ENCODE assay signal across 1 cellular context in the genomic region with DNA sequence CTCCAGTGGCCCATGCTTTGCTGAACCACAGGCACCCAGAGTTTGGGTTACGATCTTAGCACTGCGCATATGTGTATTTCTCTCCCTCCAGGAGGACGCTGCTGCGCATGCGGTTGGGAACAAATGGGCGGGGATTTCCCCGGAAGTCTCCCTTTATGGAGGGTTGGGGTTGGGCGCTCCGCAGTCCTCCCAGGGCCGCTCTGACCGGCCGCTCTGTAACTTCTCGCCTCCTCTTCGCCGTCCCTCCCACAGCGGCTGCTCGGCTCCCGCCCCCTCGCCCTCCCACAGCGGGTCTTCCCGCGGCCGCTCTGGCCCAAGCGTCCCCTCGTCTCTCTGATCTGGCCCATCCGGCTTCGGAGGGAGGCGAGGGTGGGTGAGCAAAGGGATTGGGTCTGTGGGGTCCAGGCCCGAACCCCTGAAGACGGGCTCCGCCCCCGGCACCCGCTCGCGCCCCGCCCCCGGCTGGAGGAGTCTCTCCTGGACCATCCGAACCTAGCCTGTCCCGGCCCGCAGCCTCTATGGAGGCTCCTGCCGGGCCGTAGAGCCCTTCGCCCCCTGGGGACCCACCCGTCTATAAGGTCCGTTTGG.
TF ChIP-seq lines count a peak whose summit lies in the region.

A gene with protein sequence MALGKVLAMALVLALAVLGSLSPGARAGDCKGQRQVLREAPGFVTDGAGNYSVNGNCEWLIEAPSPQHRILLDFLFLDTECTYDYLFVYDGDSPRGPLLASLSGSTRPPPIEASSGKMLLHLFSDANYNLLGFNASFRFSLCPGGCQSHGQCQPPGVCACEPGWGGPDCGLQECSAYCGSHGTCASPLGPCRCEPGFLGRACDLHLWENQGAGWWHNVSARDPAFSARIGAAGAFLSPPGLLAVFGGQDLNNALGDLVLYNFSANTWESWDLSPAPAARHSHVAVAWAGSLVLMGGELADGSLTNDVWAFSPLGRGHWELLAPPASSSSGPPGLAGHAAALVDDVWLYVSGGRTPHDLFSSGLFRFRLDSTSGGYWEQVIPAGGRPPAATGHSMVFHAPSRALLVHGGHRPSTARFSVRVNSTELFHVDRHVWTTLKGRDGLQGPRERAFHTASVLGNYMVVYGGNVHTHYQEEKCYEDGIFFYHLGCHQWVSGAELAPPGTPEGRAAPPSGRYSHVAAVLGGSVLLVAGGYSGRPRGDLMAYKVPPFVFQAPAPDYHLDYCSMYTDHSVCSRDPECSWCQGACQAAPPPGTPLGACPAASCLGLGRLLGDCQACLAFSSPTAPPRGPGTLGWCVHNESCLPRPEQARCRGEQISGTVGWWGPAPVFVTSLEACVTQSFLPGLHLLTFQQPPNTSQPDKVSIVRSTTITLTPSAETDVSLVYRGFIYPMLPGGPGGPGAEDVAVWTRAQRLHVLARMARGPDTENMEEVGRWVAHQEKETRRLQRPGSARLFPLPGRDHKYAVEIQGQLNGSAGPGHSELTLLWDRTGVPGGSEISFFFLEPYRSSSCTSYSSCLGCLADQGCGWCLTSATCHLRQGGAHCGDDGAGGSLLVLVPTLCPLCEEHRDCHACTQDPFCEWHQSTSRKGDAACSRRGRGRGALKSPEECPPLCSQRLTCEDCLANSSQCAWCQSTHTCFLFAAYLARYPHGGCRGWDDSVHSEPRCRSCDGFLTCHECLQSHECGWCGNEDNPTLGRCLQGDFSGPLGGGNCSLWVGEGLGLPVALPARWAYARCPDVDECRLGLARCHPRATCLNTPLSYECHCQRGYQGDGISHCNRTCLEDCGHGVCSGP (N-terminal part only) (plus strand): TSS at position 328 of the 588 bp plus-strand sequence. CDS start 609 bp downstream, outside the sequence.

TF ChIP-seq in K562, 482 proteins besides CTCF, POLR2A, EP300 and RAD21 (continued from another document and continues in another):
- TF ChIP-seq, protein P1, sequence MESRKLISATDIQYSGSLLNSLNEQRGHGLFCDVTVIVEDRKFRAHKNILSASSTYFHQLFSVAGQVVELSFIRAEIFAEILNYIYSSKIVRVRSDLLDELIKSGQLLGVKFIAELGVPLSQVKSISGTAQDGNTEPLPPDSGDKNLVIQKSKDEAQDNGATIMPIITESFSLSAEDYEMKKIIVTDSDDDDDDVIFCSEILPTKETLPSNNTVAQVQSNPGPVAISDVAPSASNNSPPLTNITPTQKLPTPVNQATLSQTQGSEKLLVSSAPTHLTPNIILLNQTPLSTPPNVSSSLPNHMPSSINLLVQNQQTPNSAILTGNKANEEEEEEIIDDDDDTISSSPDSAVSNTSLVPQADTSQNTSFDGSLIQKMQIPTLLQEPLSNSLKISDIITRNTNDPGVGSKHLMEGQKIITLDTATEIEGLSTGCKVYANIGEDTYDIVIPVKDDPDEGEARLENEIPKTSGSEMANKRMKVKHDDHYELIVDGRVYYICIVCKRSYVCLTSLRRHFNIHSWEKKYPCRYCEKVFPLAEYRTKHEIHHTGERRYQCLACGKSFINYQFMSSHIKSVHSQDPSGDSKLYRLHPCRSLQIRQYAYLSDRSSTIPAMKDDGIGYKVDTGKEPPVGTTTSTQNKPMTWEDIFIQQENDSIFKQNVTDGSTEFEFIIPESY (CRISPR knock-in tag; IDR thresholded peaks at IDR 0.05): no peak
- TF ChIP-seq KDM2B (CRISPR knock-in tag; IDR thresholded peaks at IDR 0.05): no peak
- TF ChIP-seq MTA1 (IDR thresholded peaks at IDR 0.05; ENCODE audit: borderline replicate concordance): no peak
- TF ChIP-seq PCBP2 (IDR thresholded peaks at IDR 0.05; ENCODE audit: low read depth, low read length, poor library complexity, severe bottlenecking): no peak
- TF ChIP-seq MECOM (CRISPR knock-in tag; IDR thresholded peaks at IDR 0.05): no peak
- peak; percentile 46 for TF ChIP-seq CCNT2 (IDR thresholded peaks at IDR 0.05; ENCODE audit: borderline replicate concordance, extremely low read depth, insufficient read length, low read depth, low read length)
- no peak for TF ChIP-seq ZNF431 (CRISPR knock-in tag; IDR thresholded peaks at IDR 0.05)
- TF ChIP-seq, protein P2, sequence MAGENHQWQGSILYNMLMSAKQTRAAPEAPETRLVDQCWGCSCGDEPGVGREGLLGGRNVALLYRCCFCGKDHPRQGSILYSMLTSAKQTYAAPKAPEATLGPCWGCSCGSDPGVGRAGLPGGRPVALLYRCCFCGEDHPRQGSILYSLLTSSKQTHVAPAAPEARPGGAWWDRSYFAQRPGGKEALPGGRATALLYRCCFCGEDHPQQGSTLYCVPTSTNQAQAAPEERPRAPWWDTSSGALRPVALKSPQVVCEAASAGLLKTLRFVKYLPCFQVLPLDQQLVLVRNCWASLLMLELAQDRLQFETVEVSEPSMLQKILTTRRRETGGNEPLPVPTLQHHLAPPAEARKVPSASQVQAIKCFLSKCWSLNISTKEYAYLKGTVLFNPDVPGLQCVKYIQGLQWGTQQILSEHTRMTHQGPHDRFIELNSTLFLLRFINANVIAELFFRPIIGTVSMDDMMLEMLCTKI (IDR thresholded peaks at IDR 0.05; ENCODE audit: partially characterized antibody): no peak
- TF ChIP-seq ARID1B (IDR thresholded peaks at IDR 0.05): no peak
- no peak for TF ChIP-seq MAFF (IDR thresholded peaks at IDR 0.05; ENCODE audit: low read length)
- no peak for TF ChIP-seq ZNF146 (CRISPR knock-in tag; IDR thresholded peaks at IDR 0.05; ENCODE audit: unreplicated experiment)
- no peak for TF ChIP-seq ZNF384 (IDR thresholded peaks at IDR 0.05; ENCODE audit: low read depth, low read length)
- TF ChIP-seq JUND (IDR thresholded peaks at IDR 0.05; ENCODE audit: borderline replicate concordance, low read depth, low read length): peak; percentile 53
- peak; percentile 29; the same call in 1 of the 3 replicates for TF ChIP-seq JUND (tag; IDR thresholded peaks at IDR 0.05; ENCODE audit: borderline replicate concordance, low read depth, low read length)
- TF ChIP-seq ZNF76 (CRISPR knock-in tag; IDR thresholded peaks at IDR 0.05; ENCODE audit: borderline replicate concordance): no peak
- TF ChIP-seq, protein P3, sequence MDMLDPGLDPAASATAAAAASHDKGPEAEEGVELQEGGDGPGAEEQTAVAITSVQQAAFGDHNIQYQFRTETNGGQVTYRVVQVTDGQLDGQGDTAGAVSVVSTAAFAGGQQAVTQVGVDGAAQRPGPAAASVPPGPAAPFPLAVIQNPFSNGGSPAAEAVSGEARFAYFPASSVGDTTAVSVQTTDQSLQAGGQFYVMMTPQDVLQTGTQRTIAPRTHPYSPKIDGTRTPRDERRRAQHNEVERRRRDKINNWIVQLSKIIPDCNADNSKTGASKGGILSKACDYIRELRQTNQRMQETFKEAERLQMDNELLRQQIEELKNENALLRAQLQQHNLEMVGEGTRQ (CRISPR knock-in tag; IDR thresholded peaks at IDR 0.05): no peak
- no peak for TF ChIP-seq ZBTB8A (IDR thresholded peaks at IDR 0.05; ENCODE audit: partially characterized antibody)
- no peak for TF ChIP-seq NFE2L1 (tag; IDR thresholded peaks at IDR 0.05; ENCODE audit: borderline replicate concordance, low read depth)
- TF ChIP-seq, protein P4, sequence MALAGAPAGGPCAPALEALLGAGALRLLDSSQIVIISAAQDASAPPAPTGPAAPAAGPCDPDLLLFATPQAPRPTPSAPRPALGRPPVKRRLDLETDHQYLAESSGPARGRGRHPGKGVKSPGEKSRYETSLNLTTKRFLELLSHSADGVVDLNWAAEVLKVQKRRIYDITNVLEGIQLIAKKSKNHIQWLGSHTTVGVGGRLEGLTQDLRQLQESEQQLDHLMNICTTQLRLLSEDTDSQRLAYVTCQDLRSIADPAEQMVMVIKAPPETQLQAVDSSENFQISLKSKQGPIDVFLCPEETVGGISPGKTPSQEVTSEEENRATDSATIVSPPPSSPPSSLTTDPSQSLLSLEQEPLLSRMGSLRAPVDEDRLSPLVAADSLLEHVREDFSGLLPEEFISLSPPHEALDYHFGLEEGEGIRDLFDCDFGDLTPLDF (CRISPR knock-in tag; IDR thresholded peaks at IDR 0.05): no peak
- TF ChIP-seq SIN3B (IDR thresholded peaks at IDR 0.05; ENCODE audit: low read depth): 0 out of 2 replicates have a peak, but pooled peaks have one; percentile 34
- peak; percentile 92 to 99 for TF ChIP-seq SRF (CRISPR knock-in tag; IDR thresholded peaks at IDR 0.05)
- TF ChIP-seq NFXL1 (CRISPR knock-in tag; IDR thresholded peaks at IDR 0.05): no peak
- TF ChIP-seq ETV1 (tag; conservative IDR thresholded peaks at IDR 0.05; ENCODE audit: low read depth): 0 out of 2 replicates have a peak, but pooled peaks have one; percentile 36
- peak; percentile 17 for TF ChIP-seq NEUROD1 (IDR thresholded peaks at IDR 0.05; ENCODE audit: borderline replicate concordance, low read depth, low read length, partially characterized antibody)
- TF ChIP-seq ARHGAP35 (IDR thresholded peaks at IDR 0.05; ENCODE audit: partially characterized antibody): no peak
- no peak for TF ChIP-seq NR3C1 (CRISPR knock-in tag; IDR thresholded peaks at IDR 0.05)
- TF ChIP-seq, protein P5, sequence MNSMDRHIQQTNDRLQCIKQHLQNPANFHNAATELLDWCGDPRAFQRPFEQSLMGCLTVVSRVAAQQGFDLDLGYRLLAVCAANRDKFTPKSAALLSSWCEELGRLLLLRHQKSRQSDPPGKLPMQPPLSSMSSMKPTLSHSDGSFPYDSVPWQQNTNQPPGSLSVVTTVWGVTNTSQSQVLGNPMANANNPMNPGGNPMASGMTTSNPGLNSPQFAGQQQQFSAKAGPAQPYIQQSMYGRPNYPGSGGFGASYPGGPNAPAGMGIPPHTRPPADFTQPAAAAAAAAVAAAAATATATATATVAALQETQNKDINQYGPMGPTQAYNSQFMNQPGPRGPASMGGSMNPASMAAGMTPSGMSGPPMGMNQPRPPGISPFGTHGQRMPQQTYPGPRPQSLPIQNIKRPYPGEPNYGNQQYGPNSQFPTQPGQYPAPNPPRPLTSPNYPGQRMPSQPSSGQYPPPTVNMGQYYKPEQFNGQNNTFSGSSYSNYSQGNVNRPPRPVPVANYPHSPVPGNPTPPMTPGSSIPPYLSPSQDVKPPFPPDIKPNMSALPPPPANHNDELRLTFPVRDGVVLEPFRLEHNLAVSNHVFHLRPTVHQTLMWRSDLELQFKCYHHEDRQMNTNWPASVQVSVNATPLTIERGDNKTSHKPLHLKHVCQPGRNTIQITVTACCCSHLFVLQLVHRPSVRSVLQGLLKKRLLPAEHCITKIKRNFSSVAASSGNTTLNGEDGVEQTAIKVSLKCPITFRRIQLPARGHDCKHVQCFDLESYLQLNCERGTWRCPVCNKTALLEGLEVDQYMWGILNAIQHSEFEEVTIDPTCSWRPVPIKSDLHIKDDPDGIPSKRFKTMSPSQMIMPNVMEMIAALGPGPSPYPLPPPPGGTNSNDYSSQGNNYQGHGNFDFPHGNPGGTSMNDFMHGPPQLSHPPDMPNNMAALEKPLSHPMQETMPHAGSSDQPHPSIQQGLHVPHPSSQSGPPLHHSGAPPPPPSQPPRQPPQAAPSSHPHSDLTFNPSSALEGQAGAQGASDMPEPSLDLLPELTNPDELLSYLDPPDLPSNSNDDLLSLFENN (IDR thresholded peaks at IDR 0.05; ENCODE audit: low read depth in 2 of 2, low read length in 2 of 2): no peak
- no peak for TF ChIP-seq HEY1 (CRISPR knock-in tag; IDR thresholded peaks at IDR 0.05; ENCODE audit: borderline replicate concordance)
- no peak for TF ChIP-seq WHSC1 (IDR thresholded peaks at IDR 0.05; ENCODE audit: low read length)
- no peak for TF ChIP-seq SMARCC2 (IDR thresholded peaks at IDR 0.05; ENCODE audit: low read depth)
- TF ChIP-seq POLR2AphosphoS5 (IDR thresholded peaks at IDR 0.05; ENCODE audit: control insufficient read depth, insufficient read depth, low read depth, low read length): peak; percentile 61; the same call in 1 of the 2 replicates
- TF ChIP-seq NELFE (IDR thresholded peaks at IDR 0.05; ENCODE audit: insufficient read depth, insufficient read length): no peak
- no peak for TF ChIP-seq TCF7L2 (IDR thresholded peaks at IDR 0.05; ENCODE audit: low read depth, low read length)
- TF ChIP-seq SLC30A9 (CRISPR knock-in tag; IDR thresholded peaks at IDR 0.05): no peak
- no peak for TF ChIP-seq FOXK1 (CRISPR knock-in tag; IDR thresholded peaks at IDR 0.05; ENCODE audit: borderline replicate concordance)
- TF ChIP-seq, protein P6, sequence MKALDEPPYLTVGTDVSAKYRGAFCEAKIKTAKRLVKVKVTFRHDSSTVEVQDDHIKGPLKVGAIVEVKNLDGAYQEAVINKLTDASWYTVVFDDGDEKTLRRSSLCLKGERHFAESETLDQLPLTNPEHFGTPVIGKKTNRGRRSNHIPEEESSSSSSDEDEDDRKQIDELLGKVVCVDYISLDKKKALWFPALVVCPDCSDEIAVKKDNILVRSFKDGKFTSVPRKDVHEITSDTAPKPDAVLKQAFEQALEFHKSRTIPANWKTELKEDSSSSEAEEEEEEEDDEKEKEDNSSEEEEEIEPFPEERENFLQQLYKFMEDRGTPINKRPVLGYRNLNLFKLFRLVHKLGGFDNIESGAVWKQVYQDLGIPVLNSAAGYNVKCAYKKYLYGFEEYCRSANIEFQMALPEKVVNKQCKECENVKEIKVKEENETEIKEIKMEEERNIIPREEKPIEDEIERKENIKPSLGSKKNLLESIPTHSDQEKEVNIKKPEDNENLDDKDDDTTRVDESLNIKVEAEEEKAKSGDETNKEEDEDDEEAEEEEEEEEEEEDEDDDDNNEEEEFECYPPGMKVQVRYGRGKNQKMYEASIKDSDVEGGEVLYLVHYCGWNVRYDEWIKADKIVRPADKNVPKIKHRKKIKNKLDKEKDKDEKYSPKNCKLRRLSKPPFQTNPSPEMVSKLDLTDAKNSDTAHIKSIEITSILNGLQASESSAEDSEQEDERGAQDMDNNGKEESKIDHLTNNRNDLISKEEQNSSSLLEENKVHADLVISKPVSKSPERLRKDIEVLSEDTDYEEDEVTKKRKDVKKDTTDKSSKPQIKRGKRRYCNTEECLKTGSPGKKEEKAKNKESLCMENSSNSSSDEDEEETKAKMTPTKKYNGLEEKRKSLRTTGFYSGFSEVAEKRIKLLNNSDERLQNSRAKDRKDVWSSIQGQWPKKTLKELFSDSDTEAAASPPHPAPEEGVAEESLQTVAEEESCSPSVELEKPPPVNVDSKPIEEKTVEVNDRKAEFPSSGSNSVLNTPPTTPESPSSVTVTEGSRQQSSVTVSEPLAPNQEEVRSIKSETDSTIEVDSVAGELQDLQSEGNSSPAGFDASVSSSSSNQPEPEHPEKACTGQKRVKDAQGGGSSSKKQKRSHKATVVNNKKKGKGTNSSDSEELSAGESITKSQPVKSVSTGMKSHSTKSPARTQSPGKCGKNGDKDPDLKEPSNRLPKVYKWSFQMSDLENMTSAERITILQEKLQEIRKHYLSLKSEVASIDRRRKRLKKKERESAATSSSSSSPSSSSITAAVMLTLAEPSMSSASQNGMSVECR (CRISPR knock-in tag; IDR thresholded peaks at IDR 0.05): peak; percentile 44; the same call in 1 of the 2 replicates
- TF ChIP-seq ZNF140 (CRISPR knock-in tag; IDR thresholded peaks at IDR 0.05): no peak
- no peak for TF ChIP-seq PTTG1 (tag; IDR thresholded peaks at IDR 0.05; ENCODE audit: low read depth)
- TF ChIP-seq OTX1 (CRISPR knock-in tag; IDR thresholded peaks at IDR 0.05): no peak
- TF ChIP-seq, protein P7, sequence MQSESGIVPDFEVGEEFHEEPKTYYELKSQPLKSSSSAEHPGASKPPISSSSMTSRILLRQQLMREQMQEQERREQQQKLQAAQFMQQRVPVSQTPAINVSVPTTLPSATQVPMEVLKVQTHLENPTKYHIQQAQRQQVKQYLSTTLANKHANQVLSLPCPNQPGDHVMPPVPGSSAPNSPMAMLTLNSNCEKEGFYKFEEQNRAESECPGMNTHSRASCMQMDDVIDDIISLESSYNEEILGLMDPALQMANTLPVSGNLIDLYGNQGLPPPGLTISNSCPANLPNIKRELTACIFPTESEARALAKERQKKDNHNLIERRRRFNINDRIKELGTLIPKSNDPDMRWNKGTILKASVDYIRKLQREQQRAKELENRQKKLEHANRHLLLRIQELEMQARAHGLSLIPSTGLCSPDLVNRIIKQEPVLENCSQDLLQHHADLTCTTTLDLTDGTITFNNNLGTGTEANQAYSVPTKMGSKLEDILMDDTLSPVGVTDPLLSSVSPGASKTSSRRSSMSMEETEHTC (IDR thresholded peaks at IDR 0.05): no peak
